11 cellular contexts compared by ENCODE assay signal in genomic region chr11:119028346-119029068, GRCh38. TPM values are rescaled to one million over a fixed set of nuclear protein-coding genes. Genes with fewer than 3 reads are reported as not detected.
DNase-seq lines count a peak whose midpoint lies in the region; ATAC-seq lines count a peak whose summit lies in the region.
"Had no signal": no experiment of that assay in that cellular context is flagged by ENCODE, and none has a peak within 500 bp of the region (broad histone marks: within the 10 kb centered on the region; RNA-seq: fewer than 3 reads in every experiment).

No MANE protein-coding gene starts in this region.

- no peak for DNase-seq in activated T-cell treated with anti-CD3 and anti-CD28 coated beads, Interleukin-2, amount 50 U/mL, for 72 hours
- no peak for DNase-seq in activated T-cell treated with anti-CD3 and anti-CD28 coated beads, Interleukin-2, amount 50 U/mL, for 1 hour
- DNase-seq in activated naive CD8-positive, alpha-beta T cell treated with anti-CD3 and anti-CD28 coated beads, Interleukin-2, amount 50 U/mL, for 24 hours: no peak
- DNase-seq in memory B cell (ENCODE audit: low spot score in 2 of 2): no peak
- no peak for DNase-seq in medulla oblongata (ENCODE audit: extremely low spot score)
- DNase-seq in amniotic stem cell (lab: John Stamatoyannopoulos, UW): no peak
- DNase-seq: activated gamma-delta T cell, NCI-H510A treated with DMSO at 0.1 percent for 48 hours had no signal

- H3K27me3 Mint-ChIP-seq in activated T-cell treated with anti-CD3 and anti-CD28 coated beads, Interleukin-2, amount 50 U/mL, for 72 hours (ENCODE audit: low read depth): no peaks in the 10 kb centered on the region
- H3K27me3 Mint-ChIP-seq in activated naive CD8-positive, alpha-beta T cell treated with anti-CD3 and anti-CD28 coated beads, Interleukin-2, amount 50 U/mL, for 24 hours: no peaks in the 10 kb centered on the region
- H3K27me3 Mint-ChIP-seq in memory B cell: no peaks in the 10 kb centered on the region

- peaks cover 6 to 10% of the 10 kb centered on the region in 2 donors for H3K36me3 Mint-ChIP-seq in activated T-cell treated with anti-CD3 and anti-CD28 coated beads, Interleukin-2, amount 50 U/mL, for 72 hours (ENCODE audit: insufficient read depth in 2 of 2)
- H3K36me3 Mint-ChIP-seq in activated naive CD8-positive, alpha-beta T cell treated with anti-CD3 and anti-CD28 coated beads, Interleukin-2, amount 50 U/mL, for 24 hours (ENCODE audit: low read depth): peaks cover 20% of the 10 kb centered on the region
- peaks cover 17% of the 10 kb centered on the region for H3K36me3 Mint-ChIP-seq in memory B cell

- peak overlapping the region; percentile 63 for H3K27ac ChIP-seq in temporal lobe (ENCODE audit: low read depth, low read length)

- H3K4me3 Mint-ChIP-seq in activated T-cell treated with anti-CD3 and anti-CD28 coated beads, Interleukin-2, amount 50 U/mL, for 72 hours: peak overlapping the region; percentile 83 to 85
- H3K4me3 Mint-ChIP-seq in activated naive CD8-positive, alpha-beta T cell treated with anti-CD3 and anti-CD28 coated beads, Interleukin-2, amount 50 U/mL, for 24 hours: peak overlapping the region; percentile 84
- H3K4me3 Mint-ChIP-seq in memory B cell: no peak overlapping the region

- peaks cover 43% of the 10 kb centered on the region for H3K4me1 Mint-ChIP-seq in activated T-cell treated with anti-CD3 and anti-CD28 coated beads, Interleukin-2, amount 50 U/mL, for 72 hours (ENCODE audit: low read depth)
- peaks cover 31% of the 10 kb centered on the region for H3K4me1 Mint-ChIP-seq in activated naive CD8-positive, alpha-beta T cell treated with anti-CD3 and anti-CD28 coated beads, Interleukin-2, amount 50 U/mL, for 24 hours
- H3K4me1 Mint-ChIP-seq in memory B cell: peaks cover 18% of the 10 kb centered on the region

- ATAC-seq in activated T-cell treated with anti-CD3 and anti-CD28 coated beads, Interleukin-2, amount 50 U/mL, for 72 hours (replicated peaks in 1 of 2): no peak
- ATAC-seq in activated naive CD8-positive, alpha-beta T cell treated with anti-CD3 and anti-CD28 coated beads, Interleukin-2, amount 50 U/mL, for 24 hours: no peak
- ATAC-seq in memory B cell (ENCODE audit: low read depth) (no peak), GM18498 (IDR thresholded peaks at IDR 0.05; ENCODE audit: unreplicated experiment) (no peak)

- H3K27ac Mint-ChIP-seq in activated T-cell treated with anti-CD3 and anti-CD28 coated beads, Interleukin-2, amount 50 U/mL, for 72 hours: peak overlapping the region; percentile 9
- H3K27ac Mint-ChIP-seq in activated naive CD8-positive, alpha-beta T cell treated with anti-CD3 and anti-CD28 coated beads, Interleukin-2, amount 50 U/mL, for 24 hours: no peak overlapping the region
- peak overlapping the region; percentile 45 for H3K27ac Mint-ChIP-seq in memory B cell

- H3K9me3 Mint-ChIP-seq in activated T-cell treated with anti-CD3 and anti-CD28 coated beads, Interleukin-2, amount 50 U/mL, for 72 hours: no peaks in the 10 kb centered on the region
- H3K9me3 Mint-ChIP-seq in activated naive CD8-positive, alpha-beta T cell treated with anti-CD3 and anti-CD28 coated beads, Interleukin-2, amount 50 U/mL, for 24 hours: no peaks in the 10 kb centered on the region
- no peaks in the 10 kb centered on the region for H3K9me3 Mint-ChIP-seq in memory B cell
- H3K9me3 Mint-ChIP-seq: T-helper 1 cell treated with Interleukin-12 subunit alpha and Interleukin-12 subunit beta and Interleukin-4 antibody, amounts not matched to agents 30 μg/mL and 1 μg/mL, for 36 hours had no signal

RNA-seq across cellular contexts. Expression of gene SLC37A4, which starts 2.2 kb away (rescaled TPM):
- 10 to 100 TPM; 35.8 to 41.4 TPM for total RNA-seq in activated T-cell treated with anti-CD3 and anti-CD28 coated beads, Interleukin-2, amount 50 U/mL, for 72 hours
- total RNA-seq in temporal lobe: 9.8 TPM

RNA-seq across cellular contexts. Expression of gene TRAPPC4, which starts 9.9 kb away (rescaled TPM):
- total RNA-seq in activated T-cell treated with anti-CD3 and anti-CD28 coated beads, Interleukin-2, amount 50 U/mL, for 72 hours: 10 to 100 TPM; 59.3 to 70.0 TPM
- total RNA-seq in temporal lobe: 51.6 TPM

RNA-seq across cellular contexts. Expression of gene RPS25, which starts 10.4 kb away (rescaled TPM):
- 1,000 to 10,000 TPM; 1,893 to 1,917 TPM for total RNA-seq in activated T-cell treated with anti-CD3 and anti-CD28 coated beads, Interleukin-2, amount 50 U/mL, for 72 hours
- total RNA-seq in temporal lobe: 1,273 TPM

RNA-seq across cellular contexts. Expression of gene HYOU1, which starts 28.5 kb away (rescaled TPM):
- total RNA-seq in activated T-cell treated with anti-CD3 and anti-CD28 coated beads, Interleukin-2, amount 50 U/mL, for 72 hours: 100 to 1,000 TPM; 199 to 232 TPM
- total RNA-seq in temporal lobe: 32.0 TPM

RNA-seq across cellular contexts. Expression of gene CENATAC, which starts 30.6 kb away (rescaled TPM):
- total RNA-seq in activated T-cell treated with anti-CD3 and anti-CD28 coated beads, Interleukin-2, amount 50 U/mL, for 72 hours: 10 to 100 TPM; 40.1 to 44.5 TPM
- total RNA-seq in temporal lobe: 17.9 TPM
